ENCODE assay signal across 12 cellular contexts in genomic region chr10:23886355-23886754, GRCh38.
DNase-seq lines count a peak whose midpoint lies in the region; TF ChIP-seq lines count a peak whose summit lies in the region.
"Had no signal": no experiment of that assay in that cellular context is flagged by ENCODE, and none has a peak within 500 bp of the region (broad histone marks: within the 10 kb centered on the region; RNA-seq: fewer than 3 reads in every experiment).

No MANE protein-coding gene starts in this region.

- no peak overlapping the region for H2BK5ac ChIP-seq in H9 (ENCODE audit: insufficient read length, low read length)

- H2BK120ac ChIP-seq in H9 (ENCODE audit: low read depth, low read length, poor library complexity, severe bottlenecking): no peak overlapping the region

- no peak overlapping the region for H4K91ac ChIP-seq in H9 (ENCODE audit: insufficient read length, low read depth, low read length)

- no peak overlapping the region for H4K5ac ChIP-seq in H9 (ENCODE audit: insufficient read length, low read depth, low read length)

- H3K14ac ChIP-seq in H9 (ENCODE audit: insufficient read depth, low read length): no peak overlapping the region

- H3K23me2 ChIP-seq in H9 (ENCODE audit: insufficient read length, low read depth, low read length, poor library complexity, severe bottlenecking): no peaks in the 10 kb centered on the region

- no peak overlapping the region for H3K18ac ChIP-seq in H9 (ENCODE audit: insufficient read length, low read depth, low read length)

- no peak overlapping the region for H3K27ac Mint-ChIP-seq in H9
- H3K27ac Mint-ChIP-seq: natural killer cell had no signal

- no peak overlapping the region for H4K8ac ChIP-seq in H9 (replicated peaks; ENCODE audit: insufficient read length, low read depth, low read length)

- H3K79me2 ChIP-seq in H9 (ENCODE audit: insufficient read depth, low read length): no peaks in the 10 kb centered on the region

- H2AK5ac ChIP-seq in H9 (ENCODE audit: insufficient read length, low read length): no peak overlapping the region

- no CpG with 5 or more reads among the region's 6 CpGs for WGBS in H9 (ENCODE audit: extremely low coverage, insufficient read length, low lambda C conversion rate)

- H3K9me3 Mint-ChIP-seq in H9: no peaks in the 10 kb centered on the region
- H3K9me3 Mint-ChIP-seq: natural killer cell had no signal

- H3K4me3 ChIP-seq in BLaER1: no peak overlapping the region

- H3K4me1 ChIP-seq in BLaER1 (peaks cover 15% of the 10 kb centered on the region), H9 (ENCODE audit: insufficient read depth, low read length) (no peaks in the 10 kb centered on the region)

- H3K79me1 ChIP-seq in H9 (ENCODE audit: insufficient read depth, low read depth, low read length, poor library complexity, severe bottlenecking): no peaks in the 10 kb centered on the region

- H3K4me2 ChIP-seq in BLaER1 (peak overlapping the region; percentile 43), H9 (ENCODE audit: insufficient read depth, insufficient read length, low read length) (no peak overlapping the region)

- no peak overlapping the region for H3K4me3 Mint-ChIP-seq in H9

- no peak overlapping the region for H3K4ac ChIP-seq in H9 (ENCODE audit: low read depth, low read length)

- in situ Hi-C loops in SK-MEL-5 (cut with HindIII; ENCODE audit: low pct_unique_long_range_greater_than_20kb, low sequenced_read_pairs): no loop called here

- no peak overlapping the region for H3K56ac ChIP-seq in H9 (ENCODE audit: insufficient read length, low read depth, low read length)

- no peaks in the 10 kb centered on the region for H4K20me1 ChIP-seq in BLaER1
- no peaks in the 10 kb centered on the region for H4K20me1 ChIP-seq in H9 (ENCODE audit: control insufficient read depth, insufficient read depth, insufficient read length)

- intact Hi-C loops in head of caudate nucleus (cut with DNase I): no loop called here

- H3K27me3 Mint-ChIP-seq in H9 (ENCODE audit: low read depth): peaks cover 4% of the 10 kb centered on the region

- H3K36me3 Mint-ChIP-seq in H9 (ENCODE audit: insufficient read depth in 1 of 3, low read depth in 3 of 3): no peaks in the 10 kb centered on the region
- H3K36me3 Mint-ChIP-seq: natural killer cell had no signal

- no peak overlapping the region for H3T11ph ChIP-seq in H9 (ENCODE audit: low read length)

- H3K9me3 ChIP-seq in BLaER1: peaks cover 9% of the 10 kb centered on the region; the same call in 1 of the 2 replicates
- no peaks in the 10 kb centered on the region for H3K9me3 ChIP-seq in H9 (ENCODE audit: control insufficient read depth, low read depth, low read length)

- H3K4me1 Mint-ChIP-seq in H9: no peaks in the 10 kb centered on the region

- H2BK20ac ChIP-seq in H9 (ENCODE audit: low read depth, low read length, poor library complexity, severe bottlenecking): no peak overlapping the region

- no peak overlapping the region for H2BK12ac ChIP-seq in H9 (ENCODE audit: insufficient read length, low read depth, low read length)

- peak; percentile 52 for TF ChIP-seq CTCF in H9 (conservative IDR thresholded peaks at IDR 0.05)

- DNase-seq in H9 (peak; percentile 34), SK-MEL-5 (ENCODE audit: low read depth, low spot score) (peak; percentile 36), iPS-NIHi11 (ENCODE audit: low spot score) (peak; percentile 29), T-helper 2 cell (no peak), head of caudate nucleus (no peak), NCI-H187 treated with DMSO at 0.1 percent for 48 hours (lab: John Stamatoyannopoulos, UW) (no peak), cerebellum (ENCODE audit: low spot score) (no peak)
- DNase-seq: activated CD4-positive, alpha-beta T cell treated with anti-CD3 and anti-CD28 coated beads for 4 hours; activated naive CD4-positive, alpha-beta T cell treated with Interleukin-2 at 50 U/mL for 16 hours; natural killer cell; NCI-H2081 had no signal

- no peaks in the 10 kb centered on the region for H3K36me3 ChIP-seq in BLaER1

- no peak overlapping the region for H3K9ac ChIP-seq in BLaER1
- H3K9ac ChIP-seq in H9 (ENCODE audit: extremely low read depth, insufficient read length, low read length): no peak overlapping the region

- no peak overlapping the region for H2BK15ac ChIP-seq in H9 (ENCODE audit: low read depth, low read length)

- no peaks in the 10 kb centered on the region for H3K27me3 ChIP-seq in BLaER1
- no peaks in the 10 kb centered on the region for H3K27me3 ChIP-seq in H9 (ENCODE audit: insufficient read depth, low read length)

- H3K27ac ChIP-seq in BLaER1: no peak overlapping the region
- no peak overlapping the region for H3K27ac ChIP-seq in H9 (ENCODE audit: insufficient read length, low read depth, low read length)

- no peak overlapping the region for H2AFZ ChIP-seq in H9 (ENCODE audit: low read length)

- H3K23ac ChIP-seq in H9 (ENCODE audit: insufficient read length, low read depth, low read length): no peak overlapping the region

Comparison
In these comparisons a context has a peak if more than half of its experiments do, and no peak if none do; other contexts are left out.
1. DNase-seq: peak in H9 (single experiment), SK-MEL-5 (single experiment) and iPS-NIHi11 (single experiment); none in T-helper 2 cell (0 of 5), head of caudate nucleus (0 of 42), NCI-H187 treated with DMSO at 0.1 percent for 48 hours (single experiment) and cerebellum (single experiment).